ENCODE assay signal across 30 cellular contexts in genomic region chr12:59078027-59078426, GRCh38.
DNase-seq lines count a peak whose midpoint lies in the region; ATAC-seq and TF ChIP-seq lines count a peak whose summit lies in the region.
"Had no signal": no experiment of that assay in that cellular context is flagged by ENCODE, and none has a peak within 500 bp of the region (broad histone marks: within the 10 kb centered on the region; RNA-seq: fewer than 3 reads in every experiment).

No MANE protein-coding gene starts in this region.

- peaks cover 8% of the 10 kb centered on the region for H3K36me3 Mint-ChIP-seq in MCF 10A (ENCODE audit: insufficient read depth, unreplicated experiment)
- H3K36me3 Mint-ChIP-seq: activated CD4-positive, alpha-beta memory T cell treated with anti-CD3 and anti-CD28 coated beads for 36 hours; activated naive CD4-positive, alpha-beta T cell treated with anti-CD3 and anti-CD28 coated beads, Interleukin-2, amount 50 U/mL, for 72 hours; CD4-positive, CD25-positive, alpha-beta regulatory T cell; naive thymus-derived CD8-positive, alpha-beta T cell had no signal

- H3K27me3 ChIP-seq in osteoblast (ENCODE audit: insufficient read depth, low read length): no peaks in the 10 kb centered on the region

- no peaks in the 10 kb centered on the region for H3K36me3 ChIP-seq in osteoblast (ENCODE audit: insufficient read depth, low read length)

- no peak overlapping the region for H3K4me3 Mint-ChIP-seq in MCF 10A (ENCODE audit: unreplicated experiment)
- H3K4me3 Mint-ChIP-seq: activated CD4-positive, alpha-beta memory T cell treated with anti-CD3 and anti-CD28 coated beads for 36 hours; activated T-helper 17 cell treated with anti-CD3 and anti-CD28 coated beads, Interleukin-2, amount 50 U/mL, for 72 hours; CD4-positive, CD25-positive, alpha-beta regulatory T cell; effector memory CD8-positive, alpha-beta T cell; naive thymus-derived CD8-positive, alpha-beta T cell had no signal

- CTCF ChIA-PET in MCF 10A (lab: Yijun Ruan, JAX): interaction anchor here (1.0 to 5.5 kb wide), 9 partner anchors 9 to 538 kb away, joined by 3 to 24 read pairs (median 4); partner anchors contain the start of gene LRIG3

- H4K20me1 ChIP-seq in osteoblast (ENCODE audit: insufficient read depth, low read length): no peaks in the 10 kb centered on the region

- no peak for TF ChIP-seq CTCF in AG10803 (conservative IDR thresholded peaks at IDR 0.05; ENCODE audit: low read length)
- no peak for TF ChIP-seq CTCF in MCF 10A (IDR thresholded peaks at IDR 0.05; ENCODE audit: unreplicated experiment)
- no peak for TF ChIP-seq CTCF in osteoblast (IDR thresholded peaks at IDR 0.05; ENCODE audit: extremely low read depth, low read depth, low read length)
- TF ChIP-seq CTCF in GM10266 (IDR thresholded peaks at IDR 0.05; ENCODE audit: control insufficient read depth, insufficient read depth, low read depth, missing control alignments): no peak

- H3K4me1 ChIP-seq in osteoblast (ENCODE audit: insufficient read depth, low read length): no peaks in the 10 kb centered on the region
- H3K4me1 ChIP-seq: parathyroid adenoma had no signal

- POLR2A ChIA-PET in MCF 10A (lab: Yijun Ruan, JAX): interaction anchor here (0.7 to 17.1 kb wide), 16 partner anchors 8 to 218 kb away, joined by 3 to 439 read pairs (median 8); partner anchors contain the start of gene LRIG3

- no peaks in the 10 kb centered on the region for H3K27me3 Mint-ChIP-seq in MCF 10A (ENCODE audit: insufficient read depth, unreplicated experiment)
- H3K27me3 Mint-ChIP-seq: activated CD4-positive, alpha-beta memory T cell treated with anti-CD3 and anti-CD28 coated beads for 36 hours; CD4-positive, CD25-positive, alpha-beta regulatory T cell; effector memory CD8-positive, alpha-beta T cell had no signal

- H3K4me3 ChIP-seq in AG10803 (ENCODE audit: low read length) (no peak overlapping the region), osteoblast (ENCODE audit: insufficient read depth, low read length) (no peak overlapping the region)
- H3K4me3 ChIP-seq: SK-N-MC had no signal

- H3K27ac ChIP-seq in osteoblast (ENCODE audit: low read depth, low read length): no peak overlapping the region
- H3K27ac ChIP-seq: parathyroid adenoma, SK-N-MC had no signal

- H3K9me3 Mint-ChIP-seq in MCF 10A (ENCODE audit: unreplicated experiment): peaks cover 6% of the 10 kb centered on the region
- H3K9me3 Mint-ChIP-seq: activated CD4-positive, alpha-beta memory T cell treated with anti-CD3 and anti-CD28 coated beads for 36 hours; activated naive CD4-positive, alpha-beta T cell treated with anti-CD3 and anti-CD28 coated beads, Interleukin-2, amount 50 U/mL, for 72 hours had no signal

- BruUV-seq in MCF 10A (replicated peaks; lab: Mats Ljungman, UMichigan): no TSS peak

- no peak overlapping the region for H3K4me2 ChIP-seq in osteoblast (ENCODE audit: insufficient read depth, low read length)

- no peaks in the 10 kb centered on the region for H3K9me3 ChIP-seq in osteoblast (ENCODE audit: low read depth, low read length)

- no peak for ATAC-seq in GM21529 (IDR thresholded peaks at IDR 0.05; ENCODE audit: unreplicated experiment)
- ATAC-seq: activated naive CD4-positive, alpha-beta T cell treated with anti-CD3 and anti-CD28 coated beads, Interleukin-2, amount 50 U/mL, for 72 hours; activated T-helper 17 cell treated with anti-CD3 and anti-CD28 coated beads, Interleukin-2, amount 50 U/mL, for 72 hours; effector memory CD8-positive, alpha-beta T cell; left ventricle myocardium superior; naive thymus-derived CD8-positive, alpha-beta T cell had no signal

- H2AFZ ChIP-seq in osteoblast (ENCODE audit: low read length): peak overlapping the region; percentile 6
- H2AFZ ChIP-seq: parathyroid adenoma had no signal

- H3K4me1 Mint-ChIP-seq in MCF 10A (ENCODE audit: insufficient read depth, unreplicated experiment): peaks cover 43% of the 10 kb centered on the region
- H3K4me1 Mint-ChIP-seq: activated T-helper 17 cell treated with anti-CD3 and anti-CD28 coated beads, Interleukin-2, amount 50 U/mL, for 72 hours; CD4-positive, CD25-positive, alpha-beta regulatory T cell; naive thymus-derived CD8-positive, alpha-beta T cell had no signal

- peak overlapping the region; percentile 86 for H3K27ac Mint-ChIP-seq in MCF 10A (ENCODE audit: low read depth, unreplicated experiment)
- H3K27ac Mint-ChIP-seq: activated CD4-positive, alpha-beta memory T cell treated with anti-CD3 and anti-CD28 coated beads for 36 hours; activated naive CD4-positive, alpha-beta T cell treated with anti-CD3 and anti-CD28 coated beads, Interleukin-2, amount 50 U/mL, for 72 hours; activated T-helper 17 cell treated with anti-CD3 and anti-CD28 coated beads, Interleukin-2, amount 50 U/mL, for 72 hours; CD4-positive, CD25-positive, alpha-beta regulatory T cell; effector memory CD8-positive, alpha-beta T cell; naive thymus-derived CD8-positive, alpha-beta T cell had no signal

- DNase-seq in AG10803 (ENCODE audit: low read depth) (peak; percentile 23), MCF 10A (ENCODE audit: unreplicated experiment) (no peak), fibroblast of peridontal ligament (ENCODE audit: extremely low read depth) (peak; percentile 68), osteoblast (ENCODE audit: insufficient read length, low spot score, missing footprints) (no peak), HuH-7.5 (ENCODE audit: low spot score) (no peak), NCI-H510A (lab: John Stamatoyannopoulos, UW) (no peak), GM10266 (ENCODE audit: extremely low spot score) (no peak)
- DNase-seq: activated CD4-positive, alpha-beta memory T cell treated with anti-CD3 and anti-CD28 coated beads for 36 hours; activated CD4-positive, CD25-positive, alpha-beta regulatory T cell treated with anti-CD3 and anti-CD28 coated beads, Interleukin-2, amount 50 U/mL, for 72 hours; activated CD8-positive, alpha-beta memory T cell treated with anti-CD3 and anti-CD28 coated beads, Interleukin-2, amount 50 U/mL, for 4 hours; aorta; CD4-positive, CD25-positive, alpha-beta regulatory T cell; cortex of kidney; effector memory CD8-positive, alpha-beta T cell; GOT3; left ventricle myocardium superior; midbrain; naive thymus-derived CD8-positive, alpha-beta T cell; NCI-H1105 treated with DMSO at 0.1 percent for 48 hours; NCI-H2029; NCI-H2227 treated with DMSO at 0.1 percent for 48 hours; NCI-H748 treated with DMSO at 0.1 percent for 48 hours; RPMI8226; stimulated activated CD4-positive, alpha-beta T cell treated with anti-CD3 and anti-CD28 coated beads, Interleukin-4, amount 100 ng/mL, for 1 hour; substantia nigra had no signal

- no peaks in the 10 kb centered on the region for H3K79me2 ChIP-seq in osteoblast (ENCODE audit: insufficient read depth, low read length)
- H3K79me2 ChIP-seq: parathyroid adenoma had no signal

- intact Hi-C loops in MCF 10A (cut with micrococcal nuclease): loop anchor here (2.0 to 5.0 kb wide), 4 partner anchors 23 to 731 kb away; no protein-coding TSS in a partner anchor

Comparison
In these comparisons a context has a peak if more than half of its experiments do, and no peak if none do; other contexts are left out.
1. DNase-seq: peak in AG10803 (single experiment) and fibroblast of peridontal ligament (single experiment); none in MCF 10A (single experiment), osteoblast (single experiment), HuH-7.5 (single experiment), NCI-H510A (single experiment) and GM10266 (single experiment).